Comparison of ENCODE assay signal across 1 cellular context in genomic region chr22:37560682-37561208, GRCh38.
TF ChIP-seq lines count a peak whose summit lies in the region.

No MANE protein-coding gene starts in this region.

TF ChIP-seq in HEK293, 187 proteins besides CTCF, POLR2A, EP300 and RAD21 (continued from another document and continues in another):
- peak; percentile 25; the same call in 1 of the 2 replicates for TF ChIP-seq ZXDB (tag by site-specific recombination; IDR thresholded peaks at IDR 0.05)
- no peak for TF ChIP-seq PRDM4 (tag by site-specific recombination; IDR thresholded peaks at IDR 0.05)
- TF ChIP-seq TSHZ1 (tag by site-specific recombination; IDR thresholded peaks at IDR 0.05; ENCODE audit: borderline replicate concordance): 0 out of 2 replicates have a peak, but pooled peaks have one; percentile 13
- TF ChIP-seq ZNF530 (tag by site-specific recombination; IDR thresholded peaks at IDR 0.05; ENCODE audit: low read depth): no peak
- no peak for TF ChIP-seq TRIM28 (IDR thresholded peaks at IDR 0.05; ENCODE audit: borderline replicate concordance, low read length)
- no peak for TF ChIP-seq ZNF529 (tag by site-specific recombination; IDR thresholded peaks at IDR 0.05; ENCODE audit: insufficient replicate concordance)
- no peak for TF ChIP-seq ZNF48 (tag by site-specific recombination; IDR thresholded peaks at IDR 0.05)
- TF ChIP-seq SCRT2 (tag by site-specific recombination; IDR thresholded peaks at IDR 0.05): no peak
- no peak for TF ChIP-seq AEBP2 (tag by site-specific recombination; IDR thresholded peaks at IDR 0.05; ENCODE audit: borderline replicate concordance)
- no peak for TF ChIP-seq SCRT1 (tag by site-specific recombination; IDR thresholded peaks at IDR 0.05; ENCODE audit: borderline replicate concordance)
- no peak for TF ChIP-seq ZNF214 (tag by site-specific recombination; IDR thresholded peaks at IDR 0.05; ENCODE audit: borderline replicate concordance)
- TF ChIP-seq PBX3 (CRISPR knock-in tag; IDR thresholded peaks at IDR 0.05): no peak
- TF ChIP-seq, protein P1, sequence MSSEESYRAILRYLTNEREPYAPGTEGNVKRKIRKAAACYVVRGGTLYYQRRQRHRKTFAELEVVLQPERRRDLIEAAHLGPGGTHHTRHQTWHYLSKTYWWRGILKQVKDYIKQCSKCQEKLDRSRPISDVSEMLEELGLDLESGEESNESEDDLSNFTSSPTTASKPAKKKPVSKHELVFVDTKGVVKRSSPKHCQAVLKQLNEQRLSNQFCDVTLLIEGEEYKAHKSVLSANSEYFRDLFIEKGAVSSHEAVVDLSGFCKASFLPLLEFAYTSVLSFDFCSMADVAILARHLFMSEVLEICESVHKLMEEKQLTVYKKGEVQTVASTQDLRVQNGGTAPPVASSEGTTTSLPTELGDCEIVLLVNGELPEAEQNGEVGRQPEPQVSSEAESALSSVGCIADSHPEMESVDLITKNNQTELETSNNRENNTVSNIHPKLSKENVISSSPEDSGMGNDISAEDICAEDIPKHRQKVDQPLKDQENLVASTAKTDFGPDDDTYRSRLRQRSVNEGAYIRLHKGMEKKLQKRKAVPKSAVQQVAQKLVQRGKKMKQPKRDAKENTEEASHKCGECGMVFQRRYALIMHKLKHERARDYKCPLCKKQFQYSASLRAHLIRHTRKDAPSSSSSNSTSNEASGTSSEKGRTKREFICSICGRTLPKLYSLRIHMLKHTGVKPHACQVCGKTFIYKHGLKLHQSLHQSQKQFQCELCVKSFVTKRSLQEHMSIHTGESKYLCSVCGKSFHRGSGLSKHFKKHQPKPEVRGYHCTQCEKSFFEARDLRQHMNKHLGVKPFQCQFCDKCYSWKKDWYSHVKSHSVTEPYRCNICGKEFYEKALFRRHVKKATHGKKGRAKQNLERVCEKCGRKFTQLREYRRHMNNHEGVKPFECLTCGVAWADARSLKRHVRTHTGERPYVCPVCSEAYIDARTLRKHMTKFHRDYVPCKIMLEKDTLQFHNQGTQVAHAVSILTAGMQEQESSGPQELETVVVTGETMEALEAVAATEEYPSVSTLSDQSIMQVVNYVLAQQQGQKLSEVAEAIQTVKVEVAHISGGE (tag by site-specific recombination; conservative IDR thresholded peaks at IDR 0.05; ENCODE audit: low read depth): no peak
- no peak for TF ChIP-seq ZNF133 (tag by site-specific recombination; IDR thresholded peaks at IDR 0.05)
- peak; percentile 98 for TF ChIP-seq ZNF398 (tag by site-specific recombination; IDR thresholded peaks at IDR 0.05)
- no peak for TF ChIP-seq ZSCAN30 (tag by site-specific recombination; IDR thresholded peaks at IDR 0.05)
- TF ChIP-seq ZNF544 (tag by site-specific recombination; IDR thresholded peaks at IDR 0.05): no peak
- TF ChIP-seq ZBTB26 (tag by site-specific recombination; optimal IDR thresholded peaks at IDR 0.05): peak; percentile 69
- no peak for TF ChIP-seq ZNF791 (tag by site-specific recombination; IDR thresholded peaks at IDR 0.05)
- TF ChIP-seq ZNF548 (tag by site-specific recombination; IDR thresholded peaks at IDR 0.05): no peak
- TF ChIP-seq GLI4 (tag by site-specific recombination; IDR thresholded peaks at IDR 0.05): no peak
- TF ChIP-seq BCL11B (tag by site-specific recombination; IDR thresholded peaks at IDR 0.05; ENCODE audit: low read depth): peak; percentile 77
- no peak for TF ChIP-seq ZNF121 (tag by site-specific recombination; IDR thresholded peaks at IDR 0.05)
- TF ChIP-seq ZNF146 (tag by site-specific recombination; IDR thresholded peaks at IDR 0.05): no peak
- no peak for TF ChIP-seq ZNF280C (tag by site-specific recombination; IDR thresholded peaks at IDR 0.05)
- no peak for TF ChIP-seq ELK4 (IDR thresholded peaks at IDR 0.05; ENCODE audit: borderline replicate concordance, low read depth, low read length)
- TF ChIP-seq ZNF747 (tag by site-specific recombination; IDR thresholded peaks at IDR 0.05): no peak
- TF ChIP-seq MZF1 (tag by site-specific recombination; IDR thresholded peaks at IDR 0.05; ENCODE audit: borderline replicate concordance): no peak
- TF ChIP-seq, protein P2, sequence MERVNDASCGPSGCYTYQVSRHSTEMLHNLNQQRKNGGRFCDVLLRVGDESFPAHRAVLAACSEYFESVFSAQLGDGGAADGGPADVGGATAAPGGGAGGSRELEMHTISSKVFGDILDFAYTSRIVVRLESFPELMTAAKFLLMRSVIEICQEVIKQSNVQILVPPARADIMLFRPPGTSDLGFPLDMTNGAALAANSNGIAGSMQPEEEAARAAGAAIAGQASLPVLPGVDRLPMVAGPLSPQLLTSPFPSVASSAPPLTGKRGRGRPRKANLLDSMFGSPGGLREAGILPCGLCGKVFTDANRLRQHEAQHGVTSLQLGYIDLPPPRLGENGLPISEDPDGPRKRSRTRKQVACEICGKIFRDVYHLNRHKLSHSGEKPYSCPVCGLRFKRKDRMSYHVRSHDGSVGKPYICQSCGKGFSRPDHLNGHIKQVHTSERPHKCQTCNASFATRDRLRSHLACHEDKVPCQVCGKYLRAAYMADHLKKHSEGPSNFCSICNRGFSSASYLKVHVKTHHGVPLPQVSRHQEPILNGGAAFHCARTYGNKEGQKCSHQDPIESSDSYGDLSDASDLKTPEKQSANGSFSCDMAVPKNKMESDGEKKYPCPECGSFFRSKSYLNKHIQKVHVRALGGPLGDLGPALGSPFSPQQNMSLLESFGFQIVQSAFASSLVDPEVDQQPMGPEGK (tag by site-specific recombination; IDR thresholded peaks at IDR 0.05): peak; percentile 96
- TF ChIP-seq ZNF157 (tag by site-specific recombination; IDR thresholded peaks at IDR 0.05): no peak
- no peak for TF ChIP-seq ZNF266 (tag by site-specific recombination; IDR thresholded peaks at IDR 0.05; ENCODE audit: low read depth)
- TF ChIP-seq ZNF354C (tag by site-specific recombination; IDR thresholded peaks at IDR 0.05; ENCODE audit: borderline replicate concordance, low read depth): no peak
- no peak for TF ChIP-seq GFI1B (tag by site-specific recombination; IDR thresholded peaks at IDR 0.05)
